2 cellular contexts compared by ENCODE assay signal in genomic region chr17:43905400-43905984, GRCh38.
TF ChIP-seq lines count a peak whose summit lies in the region.

No MANE protein-coding gene starts in this region.

TF ChIP-seq in A549, 52 proteins besides CTCF, POLR2A, EP300 and RAD21:
- TF ChIP-seq RCOR1 (IDR thresholded peaks at IDR 0.05; ENCODE audit: low read depth, low read length) (no peak), ATOH8 (CRISPR knock-in tag; IDR thresholded peaks at IDR 0.05; ENCODE audit: low read depth) (no peak), KDM5A (IDR thresholded peaks at IDR 0.05) (no peak), MYC (IDR thresholded peaks at IDR 0.05; ENCODE audit: borderline replicate concordance, low read length) (no peak), ZC3H11A (IDR thresholded peaks at IDR 0.05) (no peak), RFX5 (IDR thresholded peaks at IDR 0.05) (no peak), FOSL2 (IDR thresholded peaks at IDR 0.05) (no peak), FOSL2 (CRISPR knock-in tag; IDR thresholded peaks at IDR 0.05) (no peak), RARB (CRISPR knock-in tag; IDR thresholded peaks at IDR 0.05) (no peak), PHF8 (IDR thresholded peaks at IDR 0.05; ENCODE audit: borderline replicate concordance, low read depth) (no peak), HES2 (IDR thresholded peaks at IDR 0.05) (no peak), ZNF302 (CRISPR knock-in tag; IDR thresholded peaks at IDR 0.05) (no peak), CBX2 (IDR thresholded peaks at IDR 0.05; ENCODE audit: borderline replicate concordance, low read depth) (no peak)

TF ChIP-seq in K562, 482 proteins besides CTCF, POLR2A, EP300 and RAD21:
- TF ChIP-seq ARID3B (CRISPR knock-in tag; IDR thresholded peaks at IDR 0.05; ENCODE audit: borderline replicate concordance) (no peak), ZC3H8 (IDR thresholded peaks at IDR 0.05) (no peak), SMAD1 (IDR thresholded peaks at IDR 0.05; ENCODE audit: low read depth, low read length, partially characterized antibody) (no peak), RFX1 (IDR thresholded peaks at IDR 0.05) (peak; percentile 76), ATF4 (CRISPR knock-in tag; IDR thresholded peaks at IDR 0.05) (no peak), SMARCA4 (IDR thresholded peaks at IDR 0.05) (no peak)
